ENCODE assay signal across 15 cellular contexts in the genomic region with DNA sequence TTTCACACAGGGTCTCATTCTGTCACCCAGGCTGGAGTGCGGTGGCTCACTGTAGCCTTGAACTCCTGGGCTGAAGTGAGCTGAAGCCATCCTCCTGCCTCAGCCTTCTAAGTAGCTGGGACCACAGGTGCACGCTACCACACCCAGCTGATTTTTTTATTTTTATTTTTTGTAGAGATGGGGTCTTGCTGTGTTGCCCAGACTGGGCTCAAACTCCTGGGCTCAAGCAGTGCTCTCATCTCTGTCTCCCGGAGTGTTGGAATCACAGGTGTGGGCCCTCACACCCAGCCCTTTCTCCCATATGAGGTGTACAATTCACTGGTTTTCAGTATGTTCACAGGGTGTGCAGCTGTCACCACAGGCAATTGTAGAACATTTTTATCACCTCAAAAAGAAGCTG. TPM values are rescaled to one million over a fixed set of nuclear protein-coding genes. Genes with fewer than 3 reads are reported as not detected.
DNase-seq lines count a peak whose midpoint lies in the region; ATAC-seq lines count a peak whose summit lies in the region.
"Had no signal": no experiment of that assay in that cellular context is flagged by ENCODE, and none has a peak within 500 bp of the region (broad histone marks: within the 10 kb centered on the region; RNA-seq: fewer than 3 reads in every experiment).

No MANE protein-coding gene starts in this region.

- CTCF ChIA-PET in activated CD4-positive, alpha-beta T cell treated with anti-CD3 and anti-CD28 coated beads, Interleukin-2, amount 10 ng/mL, durations not matched to agents 7 days and 5 days (lab: Charles Lee), result interaction anchor here (0.6 to 2.0 kb wide), 3 partner anchors 95 to 520 kb away, joined by 3 to 4 read pairs (median 3); no protein-coding TSS in a partner anchor
- CTCF ChIA-PET in CD4-positive, alpha-beta memory T cell (lab: Charles Lee; ENCODE audit: partially characterized antibody), result interaction anchor here (2.3 kb wide), 1 partner anchor 82 kb away, joined by 4 read pairs; no protein-coding TSS in a partner anchor

- H3K36me3 Mint-ChIP-seq in activated CD4-positive, alpha-beta T cell treated with anti-CD3 and anti-CD28 coated beads, Interleukin-2, amount 10 ng/mL, durations not matched to agents 7 days and 5 days (ENCODE audit: low read depth), result peaks cover 13% of the 10 kb centered on the region
- peaks cover 17% of the 10 kb centered on the region for H3K36me3 Mint-ChIP-seq in activated CD4-positive, alpha-beta T cell treated with anti-CD3 and anti-CD28 coated beads, Interleukin-2, amount 10 ng/mL, durations not matched to agents 24 days and 14 days (ENCODE audit: low read depth)
- peaks cover 3 to 5% of the 10 kb centered on the region in 2 donors for H3K36me3 Mint-ChIP-seq in CD4-positive, alpha-beta memory T cell
- peaks cover 10% of the 10 kb centered on the region for H3K36me3 Mint-ChIP-seq in activated T-helper 1 cell treated with anti-CD3 and anti-CD28 coated beads, Interleukin-12 subunit alpha, Interleukin-12 subunit beta, Interleukin-2, Interleukin-4 antibody, amounts not matched to agents 30 ng/mL and 10 ng/mL and 1 ng/mL, durations not matched to agents 14 hours and 24 hours and 36 hours (ENCODE audit: low read depth)
- no peaks in the 10 kb centered on the region for H3K36me3 Mint-ChIP-seq in naive thymus-derived CD8-positive, alpha-beta T cell

- no peaks in the 10 kb centered on the region for H3K9me3 Mint-ChIP-seq in activated CD4-positive, alpha-beta T cell treated with anti-CD3 and anti-CD28 coated beads, Interleukin-2, amount 10 ng/mL, durations not matched to agents 7 days and 5 days
- no peaks in the 10 kb centered on the region for H3K9me3 Mint-ChIP-seq in activated CD4-positive, alpha-beta T cell treated with anti-CD3 and anti-CD28 coated beads, Interleukin-2, amount 10 ng/mL, durations not matched to agents 24 days and 14 days
- no peaks in the 10 kb centered on the region for H3K9me3 Mint-ChIP-seq in CD4-positive, alpha-beta memory T cell
- H3K9me3 Mint-ChIP-seq in activated T-helper 1 cell treated with anti-CD3 and anti-CD28 coated beads, Interleukin-12 subunit alpha, Interleukin-12 subunit beta, Interleukin-2, Interleukin-4 antibody, amounts not matched to agents 30 ng/mL and 10 ng/mL and 1 ng/mL, durations not matched to agents 14 hours and 24 hours and 36 hours, result no peaks in the 10 kb centered on the region
- H3K9me3 Mint-ChIP-seq in naive thymus-derived CD8-positive, alpha-beta T cell, result no peaks in the 10 kb centered on the region

- H3K4me1 Mint-ChIP-seq in activated CD4-positive, alpha-beta T cell treated with anti-CD3 and anti-CD28 coated beads, Interleukin-2, amount 10 ng/mL, durations not matched to agents 7 days and 5 days, result peaks cover 81% of the 10 kb centered on the region
- H3K4me1 Mint-ChIP-seq in activated CD4-positive, alpha-beta T cell treated with anti-CD3 and anti-CD28 coated beads, Interleukin-2, amount 10 ng/mL, durations not matched to agents 24 days and 14 days, result peaks cover 60% of the 10 kb centered on the region
- peaks cover 40 to 89% (median 60%) of the 10 kb centered on the region in 4 donors for H3K4me1 Mint-ChIP-seq in CD4-positive, alpha-beta memory T cell
- H3K4me1 Mint-ChIP-seq in activated T-helper 1 cell treated with anti-CD3 and anti-CD28 coated beads, Interleukin-12 subunit alpha, Interleukin-12 subunit beta, Interleukin-2, Interleukin-4 antibody, amounts not matched to agents 30 ng/mL and 10 ng/mL and 1 ng/mL, durations not matched to agents 14 hours and 24 hours and 36 hours (ENCODE audit: low read depth), result peaks cover 64% of the 10 kb centered on the region
- H3K4me1 Mint-ChIP-seq in naive thymus-derived CD8-positive, alpha-beta T cell, result peaks cover 42 to 91% (median 88%) of the 10 kb centered on the region in 4 donors

- H3K4me3 Mint-ChIP-seq in activated CD4-positive, alpha-beta T cell treated with anti-CD3 and anti-CD28 coated beads, Interleukin-2, amount 10 ng/mL, durations not matched to agents 7 days and 5 days, result no peak overlapping the region
- H3K4me3 Mint-ChIP-seq in activated CD4-positive, alpha-beta T cell treated with anti-CD3 and anti-CD28 coated beads, Interleukin-2, amount 10 ng/mL, durations not matched to agents 24 days and 14 days, result no peak overlapping the region
- peak overlapping the region in 1 of 8 donors; percentile 43 for H3K4me3 Mint-ChIP-seq in CD4-positive, alpha-beta memory T cell
- peak overlapping the region; percentile 50 for H3K4me3 Mint-ChIP-seq in activated T-helper 1 cell treated with anti-CD3 and anti-CD28 coated beads, Interleukin-12 subunit alpha, Interleukin-12 subunit beta, Interleukin-2, Interleukin-4 antibody, amounts not matched to agents 30 ng/mL and 10 ng/mL and 1 ng/mL, durations not matched to agents 14 hours and 24 hours and 36 hours
- H3K4me3 Mint-ChIP-seq in naive thymus-derived CD8-positive, alpha-beta T cell, result peak overlapping the region in 8 of 10 donors; percentile 4 to 87 (median 52)

- no peak for ATAC-seq in naive thymus-derived CD8-positive, alpha-beta T cell
- ATAC-seq in GM21825 (IDR thresholded peaks at IDR 0.05; ENCODE audit: unreplicated experiment), result no peak

- no peak for DNase-seq in activated CD4-positive, alpha-beta T cell treated with anti-CD3 and anti-CD28 coated beads, Interleukin-2, amount 10 ng/mL, durations not matched to agents 7 days and 5 days
- no peak for DNase-seq in activated CD4-positive, alpha-beta T cell treated with anti-CD3 and anti-CD28 coated beads, Interleukin-2, amount 10 ng/mL, durations not matched to agents 24 days and 14 days
- DNase-seq in CD4-positive, alpha-beta memory T cell, result no peak
- no peak for DNase-seq in activated T-helper 1 cell treated with anti-CD3 and anti-CD28 coated beads, Interleukin-12 subunit alpha, Interleukin-12 subunit beta, Interleukin-2, Interleukin-4 antibody, amounts not matched to agents 30 ng/mL and 10 ng/mL and 1 ng/mL, durations not matched to agents 14 hours and 24 hours and 36 hours (ENCODE audit: low spot score)
- no peak for DNase-seq in naive thymus-derived CD8-positive, alpha-beta T cell
- DNase-seq in RKO (ENCODE audit: low spot score), result no peak
- no peak for DNase-seq in NCI-H2171 treated with DMSO at 0.1 percent for 48 hours (lab: John Stamatoyannopoulos, UW)
- DNase-seq: Calu3, KBM-7, NCI-H1436, NCI-H2029, NCI-H510A, PC-9 had no signal

- H3K9me3 ChIP-seq in CD4-positive, alpha-beta memory T cell (ENCODE audit: control insufficient read depth in 1 of 2, low read length in 2 of 2), result no peaks in the 10 kb centered on the region
- H3K9me3 ChIP-seq: SJSA1 had no signal

- no peaks in the 10 kb centered on the region for H3K27me3 Mint-ChIP-seq in activated CD4-positive, alpha-beta T cell treated with anti-CD3 and anti-CD28 coated beads, Interleukin-2, amount 10 ng/mL, durations not matched to agents 7 days and 5 days
- H3K27me3 Mint-ChIP-seq in activated CD4-positive, alpha-beta T cell treated with anti-CD3 and anti-CD28 coated beads, Interleukin-2, amount 10 ng/mL, durations not matched to agents 24 days and 14 days, result no peaks in the 10 kb centered on the region
- H3K27me3 Mint-ChIP-seq in CD4-positive, alpha-beta memory T cell, result no peaks in the 10 kb centered on the region
- peaks cover 2% of the 10 kb centered on the region for H3K27me3 Mint-ChIP-seq in activated T-helper 1 cell treated with anti-CD3 and anti-CD28 coated beads, Interleukin-12 subunit alpha, Interleukin-12 subunit beta, Interleukin-2, Interleukin-4 antibody, amounts not matched to agents 30 ng/mL and 10 ng/mL and 1 ng/mL, durations not matched to agents 14 hours and 24 hours and 36 hours (ENCODE audit: insufficient read depth)
- H3K27me3 Mint-ChIP-seq in naive thymus-derived CD8-positive, alpha-beta T cell, result no peaks in the 10 kb centered on the region

- intact Hi-C loops in activated CD4-positive, alpha-beta T cell treated with anti-CD3 and anti-CD28 coated beads, Interleukin-2, amount 10 ng/mL, durations not matched to agents 24 days and 14 days (cut with micrococcal nuclease), result no loop called here
- intact Hi-C loops in CD4-positive, alpha-beta memory T cell (cut with micrococcal nuclease), result no loop called here
- intact Hi-C loops in activated T-helper 1 cell treated with anti-CD3 and anti-CD28 coated beads, Interleukin-12 subunit alpha, Interleukin-12 subunit beta, Interleukin-2, Interleukin-4 antibody, amounts not matched to agents 30 ng/mL and 10 ng/mL and 1 ng/mL, durations not matched to agents 14 hours and 24 hours and 36 hours (cut with micrococcal nuclease), result no loop called here

- no peaks in the 10 kb centered on the region for H3K27me3 ChIP-seq in CD4-positive, alpha-beta memory T cell (ENCODE audit: insufficient read depth, low read length)
- H3K27me3 ChIP-seq: SJSA1 had no signal

- no peak overlapping the region for H3K27ac ChIP-seq in CD4-positive, alpha-beta memory T cell (ENCODE audit: low read depth, low read length)
- H3K27ac ChIP-seq: PC-9, SJSA1 had no signal

- H3K4me1 ChIP-seq in CD4-positive, alpha-beta memory T cell (ENCODE audit: insufficient read depth, low read length), result peaks cover 59% of the 10 kb centered on the region

- peak overlapping the region; percentile 69 for H3K27ac Mint-ChIP-seq in activated CD4-positive, alpha-beta T cell treated with anti-CD3 and anti-CD28 coated beads, Interleukin-2, amount 10 ng/mL, durations not matched to agents 7 days and 5 days
- no peak overlapping the region for H3K27ac Mint-ChIP-seq in activated CD4-positive, alpha-beta T cell treated with anti-CD3 and anti-CD28 coated beads, Interleukin-2, amount 10 ng/mL, durations not matched to agents 24 days and 14 days
- H3K27ac Mint-ChIP-seq in CD4-positive, alpha-beta memory T cell, result peak overlapping the region in 4 of 7 donors; percentile 15 to 84 (median 48)
- H3K27ac Mint-ChIP-seq in activated T-helper 1 cell treated with anti-CD3 and anti-CD28 coated beads, Interleukin-12 subunit alpha, Interleukin-12 subunit beta, Interleukin-2, Interleukin-4 antibody, amounts not matched to agents 30 ng/mL and 10 ng/mL and 1 ng/mL, durations not matched to agents 14 hours and 24 hours and 36 hours, result no peak overlapping the region
- H3K27ac Mint-ChIP-seq in naive thymus-derived CD8-positive, alpha-beta T cell, result peak overlapping the region in 6 of 10 donors; percentile 78 to 95 (median 92)

- POLR2A ChIA-PET in activated CD4-positive, alpha-beta T cell treated with anti-CD3 and anti-CD28 coated beads, Interleukin-2, amount 10 ng/mL, durations not matched to agents 7 days and 5 days (lab: Charles Lee), result no interaction called here
- POLR2A ChIA-PET in CD4-positive, alpha-beta memory T cell (lab: Charles Lee; ENCODE audit: partially characterized antibody), result no interaction called here
- POLR2A ChIA-PET in naive thymus-derived CD8-positive, alpha-beta T cell (lab: Charles Lee), result interaction anchor here (6.6 kb wide), 1 partner anchor 8 kb away, joined by 61 read pairs; no protein-coding TSS in a partner anchor

- H3K36me3 ChIP-seq in CD4-positive, alpha-beta memory T cell (ENCODE audit: insufficient read depth, low read length), result no peaks in the 10 kb centered on the region

- no peak overlapping the region for H3K4me3 ChIP-seq in CD4-positive, alpha-beta memory T cell (ENCODE audit: low read length in 2 of 2)
- H3K4me3 ChIP-seq: PC-9, SJSA1 had no signal

RNA-seq across cellular contexts. Expression of gene INPP5A, which starts 5.2 kb away (rescaled TPM):
- total RNA-seq in activated CD4-positive, alpha-beta T cell treated with anti-CD3 and anti-CD28 coated beads, Interleukin-2, amount 10 ng/mL, durations not matched to agents 7 days and 5 days, result 1 to 10 TPM; 9.1 to 9.9 TPM
- 10.3 and 10.5 TPM in 2 replicates for total RNA-seq in activated CD4-positive, alpha-beta T cell treated with anti-CD3 and anti-CD28 coated beads, Interleukin-2, amount 10 ng/mL, durations not matched to agents 24 days and 14 days
- 10 to 100 TPM; 18.9 to 19.3 TPM for total RNA-seq in CD4-positive, alpha-beta memory T cell
- polyA plus RNA-seq in CD4-positive, alpha-beta memory T cell, result 1 to 10 TPM in 1 of 2 donors, under 1 TPM in 1; 0.61 to 2.7 TPM
- 11.1 and 13.4 TPM in 2 replicates for total RNA-seq in activated T-helper 1 cell treated with anti-CD3 and anti-CD28 coated beads, Interleukin-12 subunit alpha, Interleukin-12 subunit beta, Interleukin-2, Interleukin-4 antibody, amounts not matched to agents 30 ng/mL and 10 ng/mL and 1 ng/mL, durations not matched to agents 14 hours and 24 hours and 36 hours
- total RNA-seq in naive thymus-derived CD8-positive, alpha-beta T cell, result 10 to 100 TPM; 30.4 to 33.7 TPM
- 1 to 10 TPM in 2 of 3 donors, under 1 TPM in 1; 0.51 to 3.9 (median 1.1) TPM for polyA plus RNA-seq in naive thymus-derived CD8-positive, alpha-beta T cell

Comparison
In these comparisons a context has a peak if more than half of its experiments do, and no peak if none do; other contexts are left out.
1. H3K27ac Mint-ChIP-seq: peak in activated CD4-positive, alpha-beta T cell treated with anti-CD3 and anti-CD28 coated beads, Interleukin-2, amount 10 ng/mL, durations not matched to agents 7 days and 5 days (single experiment), CD4-positive, alpha-beta memory T cell (4 of 7) and naive thymus-derived CD8-positive, alpha-beta T cell (6 of 10); none in activated CD4-positive, alpha-beta T cell treated with anti-CD3 and anti-CD28 coated beads, Interleukin-2, amount 10 ng/mL, durations not matched to agents 24 days and 14 days (single experiment) and activated T-helper 1 cell treated with anti-CD3 and anti-CD28 coated beads, Interleukin-12 subunit alpha, Interleukin-12 subunit beta, Interleukin-2, Interleukin-4 antibody, amounts not matched to agents 30 ng/mL and 10 ng/mL and 1 ng/mL, durations not matched to agents 14 hours and 24 hours and 36 hours (single experiment).
2. H3K4me3 Mint-ChIP-seq: peak in activated T-helper 1 cell treated with anti-CD3 and anti-CD28 coated beads, Interleukin-12 subunit alpha, Interleukin-12 subunit beta, Interleukin-2, Interleukin-4 antibody, amounts not matched to agents 30 ng/mL and 10 ng/mL and 1 ng/mL, durations not matched to agents 14 hours and 24 hours and 36 hours (single experiment) and naive thymus-derived CD8-positive, alpha-beta T cell (8 of 10); none in activated CD4-positive, alpha-beta T cell treated with anti-CD3 and anti-CD28 coated beads, Interleukin-2, amount 10 ng/mL, durations not matched to agents 7 days and 5 days (single experiment) and activated CD4-positive, alpha-beta T cell treated with anti-CD3 and anti-CD28 coated beads, Interleukin-2, amount 10 ng/mL, durations not matched to agents 24 days and 14 days (single experiment).